Comparison of ENCODE assay signal across 14 cellular contexts in genomic region chr3:134918448-134918847, GRCh38.
DNase-seq lines count a peak whose midpoint lies in the region; ATAC-seq lines count a peak whose summit lies in the region.
"Had no signal": no experiment of that assay in that cellular context is flagged by ENCODE, and none has a peak within 500 bp of the region (broad histone marks: within the 10 kb centered on the region; RNA-seq: fewer than 3 reads in every experiment).

No MANE protein-coding gene starts in this region.

- DNase-seq in SIG-M5 treated with dmso at 0.1 percent for 504 hours (lab: John Stamatoyannopoulos, UW; ENCODE audit: unreplicated experiment) = peak; percentile 10
- DNase-seq in SIG-M5 (lab: John Stamatoyannopoulos, UW) = no peak
- DNase-seq in NCI-H526 (lab: John Stamatoyannopoulos, UW) = no peak
- DNase-seq in HuH-7.5 (ENCODE audit: low spot score) = no peak
- DNase-seq in stimulated activated CD4-positive, alpha-beta T cell treated with anti-CD3 and anti-CD28 coated beads, Interleukin-12 subunit alpha, Interleukin-12 subunit beta, amount 100 ng/mL, for 4 hours = no peak
- no peak for DNase-seq in superior temporal gyrus (ENCODE audit: extremely low spot score)
- DNase-seq: activated CD4-positive, alpha-beta T cell treated with anti-CD3 and anti-CD28 coated beads for 48 hours; midbrain; NCI-H2081; SHP77; small intestine had no signal

- peak; percentile 96 for ATAC-seq in GM21825 (IDR thresholded peaks at IDR 0.05; ENCODE audit: unreplicated experiment)
- ATAC-seq in HG03342 (IDR thresholded peaks at IDR 0.05; ENCODE audit: unreplicated experiment) = peak; percentile 95
- ATAC-seq: A549 had no signal
